8 cellular contexts compared by ENCODE assay signal in genomic region chr20:49700411-49701185, GRCh38. TPM values are rescaled to one million over a fixed set of nuclear protein-coding genes. Genes with fewer than 3 reads are reported as not detected.
DNase-seq lines count a peak whose midpoint lies in the region; FAIRE-seq lines count a peak whose summit lies in the region.

No MANE protein-coding gene starts in this region.

- H3K4me1 ChIP-seq in adipocyte (ENCODE audit: control insufficient read depth, insufficient read depth, low read length): peaks cover 44% of the 10 kb centered on the region

- peak; percentile 67 for DNase-seq in AG20443 (ENCODE audit: low spot score)
- peak; percentile 83 for DNase-seq in HTR-8/SVneo (ENCODE audit: insufficient read length, low spot score)
- DNase-seq in adipocyte (ENCODE audit: low read depth): peak; percentile 92
- peak; percentile 41 for DNase-seq in kidney glomerular epithelial cell (lab: John Stamatoyannopoulos, UW)
- DNase-seq in occipital lobe (lab: John Stamatoyannopoulos, UW): no peak
- DNase-seq in stimulated activated CD4-positive, alpha-beta T cell treated with anti-CD3 and anti-CD28 coated beads, Interleukin-15, amount 100 ng/mL, for 24 hours: no peak
- DNase-seq in stimulated activated CD4-positive, alpha-beta T cell treated with anti-CD3 and anti-CD28 coated beads, Interleukin-4, amount 100 ng/mL, for 4 hours: no peak
- DNase-seq in activated CD4-positive, alpha-beta T cell treated with anti-CD3 and anti-CD28 coated beads, Interleukin-2, amount 50 U/mL, for 48 hours: no peak

- H3K9ac ChIP-seq in adipocyte (ENCODE audit: low read length): peak overlapping the region; percentile 36

- no peaks in the 10 kb centered on the region for H3K36me3 ChIP-seq in adipocyte (ENCODE audit: control insufficient read depth, insufficient read depth, low read length, severe bottlenecking)

- no peaks in the 10 kb centered on the region for H3K9me3 ChIP-seq in adipocyte (ENCODE audit: control insufficient read depth, low read length)

- H3K27me3 ChIP-seq in adipocyte (replicated peaks; ENCODE audit: control insufficient read depth, insufficient read depth, low read length): no peaks in the 10 kb centered on the region

- peak; percentile 81 for FAIRE-seq in HTR-8/SVneo (lab: Jason Lieb, UNC)

- H3K4me3 ChIP-seq in adipocyte (ENCODE audit: low read length): peak overlapping the region; percentile 19

RNA-seq across cellular contexts. Expression of gene B4GALT5, which starts 13.1 kb away (rescaled TPM):
- total RNA-seq in occipital lobe: 59.3 TPM

Comparison
In these comparisons a context has a peak if more than half of its experiments do, and no peak if none do; other contexts are left out.
1. DNase-seq: peak in AG20443 (single experiment), HTR-8/SVneo (single experiment), adipocyte (single experiment) and kidney glomerular epithelial cell (single experiment); none in occipital lobe (single experiment), stimulated activated CD4-positive, alpha-beta T cell treated with anti-CD3 and anti-CD28 coated beads, Interleukin-15, amount 100 ng/mL, for 24 hours (single experiment), stimulated activated CD4-positive, alpha-beta T cell treated with anti-CD3 and anti-CD28 coated beads, Interleukin-4, amount 100 ng/mL, for 4 hours (0 of 2) and activated CD4-positive, alpha-beta T cell treated with anti-CD3 and anti-CD28 coated beads, Interleukin-2, amount 50 U/mL, for 48 hours (0 of 2).